Comparison of ENCODE assay signal across 4 cellular contexts in the genomic region with DNA sequence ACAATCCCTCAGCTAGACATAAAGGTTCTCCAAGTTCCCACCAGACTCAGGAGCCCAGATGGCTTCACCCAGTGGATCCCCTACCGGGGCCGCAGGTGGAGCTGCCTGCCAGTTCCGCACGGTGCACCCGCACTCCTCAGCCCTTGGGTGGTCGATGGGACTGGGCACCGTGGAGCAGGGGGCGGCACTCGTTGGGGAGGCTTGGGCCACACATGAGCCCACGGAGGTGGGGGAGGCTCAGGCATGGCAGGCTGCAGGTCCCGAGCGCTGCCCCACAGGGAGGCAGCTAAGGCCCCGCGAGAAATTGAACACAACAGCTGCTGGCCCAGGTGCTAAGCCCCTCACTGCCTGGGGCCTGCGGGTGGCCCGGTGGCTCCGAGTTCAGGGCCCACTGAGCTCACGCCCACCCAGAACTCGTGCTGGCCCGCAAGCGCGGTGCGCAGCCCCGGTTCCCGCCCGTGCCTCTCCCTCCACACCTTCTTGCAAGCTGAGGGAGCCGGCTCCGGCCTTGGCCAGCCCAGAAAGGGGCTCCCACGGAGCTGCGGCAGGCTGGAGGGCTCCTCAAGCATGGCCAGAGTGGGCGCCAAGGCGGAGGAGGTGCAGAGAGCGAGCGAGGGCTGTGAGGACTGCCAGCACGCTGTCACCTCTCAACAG. TPM values are rescaled to one million over a fixed set of nuclear protein-coding genes. Genes with fewer than 3 reads are reported as not detected.
"Had no signal": no experiment of that assay in that cellular context is flagged by ENCODE, and none has a peak within 500 bp of the region (broad histone marks: within the 10 kb centered on the region; RNA-seq: fewer than 3 reads in every experiment).

No MANE protein-coding gene starts in this region.

RNA-seq across cellular contexts. Expression of a gene that starts 7.4 kb away (rescaled TPM):
- total RNA-seq: GM23248, H4, H7, HFFc6 had no signal
- polyA plus RNA-seq: GM23248 had no signal
